In the genomic region with DNA sequence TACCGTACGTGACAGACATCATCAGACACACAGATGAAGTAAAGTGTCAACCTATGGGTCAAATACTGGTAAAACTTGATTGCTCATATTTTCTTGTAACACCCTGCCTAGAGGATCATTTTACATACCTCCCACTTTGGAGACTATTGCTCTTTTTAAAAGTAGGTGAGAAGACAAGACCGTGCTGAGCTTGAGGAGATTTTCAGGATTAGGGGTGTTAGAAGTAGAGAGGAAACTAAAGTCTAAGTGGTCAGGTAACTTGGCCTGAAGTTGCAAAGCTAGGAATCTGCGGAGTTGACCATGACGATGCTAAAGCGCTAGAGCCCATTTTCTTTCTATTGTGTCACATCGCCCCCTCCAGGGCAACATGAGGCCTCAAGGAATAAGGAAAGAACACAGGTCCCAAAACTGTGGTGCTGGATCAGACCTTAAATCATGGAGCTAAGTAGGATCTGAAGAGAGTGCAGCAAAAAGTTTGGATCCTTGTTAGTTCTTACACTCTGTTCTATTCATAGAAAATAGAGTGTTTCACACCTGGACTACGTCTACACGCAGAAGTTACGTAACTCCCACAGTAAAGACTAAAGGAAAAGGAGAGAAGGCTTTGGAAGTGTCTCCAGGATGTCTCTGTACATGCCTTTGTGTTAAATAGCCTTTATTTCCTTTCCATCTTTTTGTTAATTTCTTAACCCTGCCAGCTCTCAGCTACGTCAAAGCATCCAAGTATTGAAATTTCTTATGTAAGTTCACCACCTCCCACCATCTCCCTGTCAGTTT, we compare ENCODE assay signal across 8 cellular contexts. TPM values are rescaled to one million over a fixed set of nuclear protein-coding genes. Genes with fewer than 3 reads are reported as not detected.
DNase-seq lines count a peak whose midpoint lies in the region; ATAC-seq and TF ChIP-seq lines count a peak whose summit lies in the region.

No MANE protein-coding gene starts in this region.

- no peak overlapping the region for H3K9ac ChIP-seq in DND-41 (ENCODE audit: low read depth, low read length)

- H3K4me2 ChIP-seq in DND-41 (ENCODE audit: insufficient read depth, low read length), result no peak overlapping the region

- H3K4me1 ChIP-seq in DND-41 (ENCODE audit: insufficient read depth, low read length), result no peaks in the 10 kb centered on the region

- peak; percentile 63 for TF ChIP-seq CTCF in DND-41 (IDR thresholded peaks at IDR 0.05; ENCODE audit: borderline replicate concordance, extremely low read depth, low read length, poor library complexity, severe bottlenecking)

- H3K4me3 ChIP-seq in DND-41 (ENCODE audit: low read depth in 1 of 2, low read length in 2 of 2), result no peak overlapping the region

- no peak overlapping the region for H3K27ac Mint-ChIP-seq in T-helper 17 cell
- H3K27ac Mint-ChIP-seq in naive thymus-derived CD8-positive, alpha-beta T cell, result peak overlapping the region in 4 of 10 donors; percentile 9 to 69 (median 50)

- POLR2A ChIA-PET in naive thymus-derived CD8-positive, alpha-beta T cell (lab: Charles Lee), result interaction anchor here (1.0 kb wide), 1 partner anchor 10 kb away, joined by 3 read pairs; no protein-coding TSS in a partner anchor

- H3K27me3 Mint-ChIP-seq in T-helper 17 cell, result no peaks in the 10 kb centered on the region
- no peaks in the 10 kb centered on the region for H3K27me3 Mint-ChIP-seq in naive thymus-derived CD8-positive, alpha-beta T cell

- peaks cover 18% of the 10 kb centered on the region for H3K79me2 ChIP-seq in DND-41 (ENCODE audit: insufficient read depth, low read length)

- peaks cover 2% of the 10 kb centered on the region; the same call in 1 of the 2 replicates for H4K20me1 ChIP-seq in DND-41 (ENCODE audit: insufficient read depth, low read length)

- H3K4me1 Mint-ChIP-seq in T-helper 17 cell, result peaks cover 26% of the 10 kb centered on the region
- peaks cover 11 to 48% (median 21%) of the 10 kb centered on the region in 4 donors for H3K4me1 Mint-ChIP-seq in naive thymus-derived CD8-positive, alpha-beta T cell

- no peak overlapping the region for H3K27ac ChIP-seq in DND-41 (ENCODE audit: low read length)

- no peaks in the 10 kb centered on the region for H3K27me3 ChIP-seq in DND-41 (ENCODE audit: insufficient read depth, low read length, poor library complexity)

- H3K9me3 ChIP-seq in DND-41 (ENCODE audit: insufficient read depth, low read length, severe bottlenecking) (no peaks in the 10 kb centered on the region), T-helper 17 cell (ENCODE audit: control insufficient read depth, low read length, poor library complexity, severe bottlenecking) (no peaks in the 10 kb centered on the region)

- H3K36me3 ChIP-seq in DND-41 (ENCODE audit: insufficient read depth, low read length), result no peaks in the 10 kb centered on the region

- DNase-seq in DND-41 (peak; percentile 23), HPDE6-E6E7 (ENCODE audit: extremely low spot score) (peak; percentile 43), T-helper 17 cell (no peak), fibroblast of gingiva (ENCODE audit: low read depth) (peak; percentile 65), NCI-H1048 (lab: John Stamatoyannopoulos, UW) (no peak)
- DNase-seq in naive thymus-derived CD8-positive, alpha-beta T cell, result peak in 4 of 10 donors; percentile 7 to 21 (median 10)
- no peak for DNase-seq in stimulated activated naive CD4-positive, alpha-beta T cell (lab: John Stamatoyannopoulos, UW)

- peaks cover 2% of the 10 kb centered on the region for H3K36me3 Mint-ChIP-seq in T-helper 17 cell (ENCODE audit: low read depth)
- no peaks in the 10 kb centered on the region for H3K36me3 Mint-ChIP-seq in naive thymus-derived CD8-positive, alpha-beta T cell

- H3K4me3 Mint-ChIP-seq in T-helper 17 cell, result peak overlapping the region; percentile 64
- H3K4me3 Mint-ChIP-seq in naive thymus-derived CD8-positive, alpha-beta T cell, result peak overlapping the region in 7 of 10 donors; percentile 2 to 77 (median 34)

- no peaks in the 10 kb centered on the region for H3K9me3 Mint-ChIP-seq in naive thymus-derived CD8-positive, alpha-beta T cell

- H2AFZ ChIP-seq in DND-41 (ENCODE audit: low read depth, low read length), result no peak overlapping the region

- ATAC-seq in DND-41 (ENCODE audit: insufficient read depth, low read depth) (no peak), T-helper 17 cell (no peak), GM18517 (IDR thresholded peaks at IDR 0.05; ENCODE audit: unreplicated experiment) (no peak)
- ATAC-seq in naive thymus-derived CD8-positive, alpha-beta T cell, result no peak

RNA-seq across cellular contexts. Expression of gene DTNB, which starts 8.7 kb away (rescaled TPM):
- total RNA-seq in T-helper 17 cell, result 10 to 100 TPM; 32.3 to 36.3 TPM
- 10 to 100 TPM; 31.5 to 41.5 TPM for total RNA-seq in naive thymus-derived CD8-positive, alpha-beta T cell
- polyA plus RNA-seq in naive thymus-derived CD8-positive, alpha-beta T cell, result 10 to 100 TPM; 16.3 to 18.4 (median 17.7) TPM

Comparison
In these comparisons a context has a peak if more than half of its experiments do, and no peak if none do; other contexts are left out.
1. DNase-seq: peak in DND-41 (single experiment), HPDE6-E6E7 (single experiment) and fibroblast of gingiva (single experiment); none in T-helper 17 cell (0 of 3), NCI-H1048 (single experiment) and stimulated activated naive CD4-positive, alpha-beta T cell (0 of 6).